ENCODE assay signal across 8 cellular contexts in genomic region chr5:115626444-115626823, GRCh38. TPM values are rescaled to one million over a fixed set of nuclear protein-coding genes. Genes with fewer than 3 reads are reported as not detected.
A peak's percentile ranks its signal among the peaks of the same experiment; 100 is the strongest.
DNase-seq lines count a peak whose midpoint lies in the region; ATAC-seq and TF ChIP-seq lines count a peak whose summit lies in the region.

No MANE protein-coding gene starts in this region.

- H2BK120ac ChIP-seq in IMR-90 (ENCODE audit: low read depth, low read length) = no peak overlapping the region; the same call in 1 of the 2 replicates
- no peak overlapping the region for H2BK120ac ChIP-seq in mesenchymal stem cell (ENCODE audit: low read depth, low read length)

- peak overlapping the region; percentile 65 for H3K4me2 ChIP-seq in IMR-90 (ENCODE audit: low read depth, low read length)
- peak overlapping the region; percentile 76 for H3K4me2 ChIP-seq in mesenchymal stem cell (ENCODE audit: low read length, poor library complexity, severe bottlenecking)

- dilution Hi-C loops in IMR-90 (cut with HindIII; ENCODE audit: low sequenced_read_pairs, unreplicated experiment) = no loop called here

- H3K27me3 Mint-ChIP-seq in chondrocyte (ENCODE audit: low read depth) = no peaks in the 10 kb centered on the region
- no peaks in the 10 kb centered on the region for H3K27me3 Mint-ChIP-seq in activated T-cell treated with anti-CD3 and anti-CD28 coated beads, Interleukin-2, amount 50 U/mL, for 24 hours

- peak overlapping the region; percentile 75 for H3K27ac ChIP-seq in IMR-90 (ENCODE audit: insufficient read depth, low read length)
- peak overlapping the region; percentile 80 for H3K27ac ChIP-seq in mesenchymal stem cell (ENCODE audit: low read length, poor library complexity, severe bottlenecking)

- H3K9me3 ChIP-seq in IMR-90 (ENCODE audit: control insufficient read depth, insufficient read depth, low read length) (no peaks in the 10 kb centered on the region), mesenchymal stem cell (ENCODE audit: control insufficient read depth, low read length) (no peaks in the 10 kb centered on the region)

- intact Hi-C loops in IMR-90 (cut with micrococcal nuclease) = no loop called here

- no peak overlapping the region for H3K4me3 Mint-ChIP-seq in chondrocyte (ENCODE audit: unreplicated experiment)
- no peak overlapping the region for H3K4me3 Mint-ChIP-seq in activated T-cell treated with anti-CD3 and anti-CD28 coated beads, Interleukin-2, amount 50 U/mL, for 24 hours

- no peak for DNase-seq in GM12865 (ENCODE audit: low read depth)
- DNase-seq in IMR-90 = peak; percentile 62
- no peak for DNase-seq in chondrocyte (ENCODE audit: low spot score)
- no peak for DNase-seq in mesenchymal stem cell
- no peak for DNase-seq in HPDE6-E6E7 (ENCODE audit: extremely low spot score)
- no peak for DNase-seq in SKM-1 (lab: John Stamatoyannopoulos, UW; ENCODE audit: unreplicated experiment)
- no peak for DNase-seq in activated T-cell treated with anti-CD3 and anti-CD28 coated beads, Interleukin-2, amount 50 U/mL, for 24 hours

- peak overlapping the region; percentile 53 for H3K18ac ChIP-seq in IMR-90 (ENCODE audit: low read depth, low read length)
- peak overlapping the region; percentile 34 to 84 for H3K18ac ChIP-seq in mesenchymal stem cell (ENCODE audit: low read depth in 1 of 2, low read length in 2 of 2)

- H2AK5ac ChIP-seq in IMR-90 (ENCODE audit: low read depth, low read length) = no peak overlapping the region
- no peak overlapping the region for H2AK5ac ChIP-seq in mesenchymal stem cell (ENCODE audit: low read length, severe bottlenecking)

- CTCF ChIA-PET in IMR-90 (lab: Yijun Ruan, JAX) = interaction anchor here (0.5 to 0.6 kb wide), 2 partner anchors 50 to 426 kb away, joined by 4 to 5 read pairs; no protein-coding TSS in a partner anchor

- POLR2A ChIA-PET in IMR-90 (lab: Charles Lee; ENCODE audit: unreplicated experiment) = interaction anchor here (0.6 kb wide), 1 partner anchor 213 kb away, joined by 3 read pairs; no protein-coding TSS in a partner anchor

- peak overlapping the region; percentile 68 for H2BK5ac ChIP-seq in IMR-90 (ENCODE audit: low read depth, low read length, poor library complexity, severe bottlenecking)
- no peak overlapping the region for H2BK5ac ChIP-seq in mesenchymal stem cell (ENCODE audit: low read depth, low read length, poor library complexity, severe bottlenecking)

- in situ Hi-C loops in IMR-90 (cut with MboI; ENCODE audit: low sequenced_read_pairs) = loop anchor here (5.0 kb wide), 1 partner anchor 211 kb away; no protein-coding TSS in a partner anchor

- H3K79me1 ChIP-seq in IMR-90 (ENCODE audit: low read depth in 1 of 2, low read length in 2 of 2) (peaks cover 0 to 30% of the 10 kb centered on the region in 2 experiments; a peak in 3 of 4 replicates), mesenchymal stem cell (replicated peaks; ENCODE audit: low read length, poor library complexity, severe bottlenecking) (no peaks in the 10 kb centered on the region)

- peaks cover 21% of the 10 kb centered on the region for H3K4me1 Mint-ChIP-seq in chondrocyte (ENCODE audit: low read depth)
- peaks cover 23% of the 10 kb centered on the region for H3K4me1 Mint-ChIP-seq in activated T-cell treated with anti-CD3 and anti-CD28 coated beads, Interleukin-2, amount 50 U/mL, for 24 hours (ENCODE audit: low read depth)

- no peak for TF ChIP-seq CTCF in GM12865 (IDR thresholded peaks at IDR 0.05; ENCODE audit: insufficient read depth, low read depth, low read length, missing control alignments)
- TF ChIP-seq CTCF in IMR-90 (conservative IDR thresholded peaks at IDR 0.05; ENCODE audit: low read depth, low read length) = no peak
- no peak for TF ChIP-seq CTCF in chondrocyte (IDR thresholded peaks at IDR 0.05)

- H3K27ac Mint-ChIP-seq in chondrocyte (ENCODE audit: unreplicated experiment) = peak overlapping the region; percentile 100
- no peak overlapping the region for H3K27ac Mint-ChIP-seq in activated T-cell treated with anti-CD3 and anti-CD28 coated beads, Interleukin-2, amount 50 U/mL, for 24 hours

- no peak overlapping the region for H2BK20ac ChIP-seq in IMR-90 (ENCODE audit: low read depth, low read length)

- no peak overlapping the region for H2AK9ac ChIP-seq in IMR-90 (replicated peaks; ENCODE audit: low read depth, low read length, poor library complexity)

- H3K23ac ChIP-seq in IMR-90 (ENCODE audit: low read depth, low read length) = peak overlapping the region; percentile 57; the same call in 1 of the 2 replicates
- H3K23ac ChIP-seq in mesenchymal stem cell (ENCODE audit: low read length in 2 of 2) = no peak overlapping the region

- H4K8ac ChIP-seq in IMR-90 (ENCODE audit: low read depth in 2 of 2, low read length in 2 of 2) (peak overlapping the region; percentile 60 to 83), mesenchymal stem cell (ENCODE audit: low read length) (peak overlapping the region; percentile 27)

- no peak overlapping the region for H4K91ac ChIP-seq in IMR-90 (ENCODE audit: insufficient read depth, low read depth, low read length)
- no peak overlapping the region for H4K91ac ChIP-seq in mesenchymal stem cell (ENCODE audit: low read length)

- H3K4me3 ChIP-seq in GM12865 (ENCODE audit: low read depth, low read length) (peak overlapping the region; percentile 71), IMR-90 (ENCODE audit: insufficient read depth, low read depth, low read length) (peak overlapping the region; percentile 65), mesenchymal stem cell (ENCODE audit: insufficient read depth in 1 of 2, low read depth in 1 of 2, low read length in 2 of 2) (peak overlapping the region; percentile 67 to 92)

- no peak overlapping the region for H2BK12ac ChIP-seq in mesenchymal stem cell (ENCODE audit: low read length in 2 of 2)

- H3K4ac ChIP-seq in IMR-90 (ENCODE audit: low read depth, low read length) (peak overlapping the region; percentile 73), mesenchymal stem cell (ENCODE audit: low read depth in 1 of 2, low read length in 2 of 2) (no peak overlapping the region)

- peak overlapping the region; percentile 96 for H2AFZ ChIP-seq in IMR-90 (replicated peaks; ENCODE audit: low read length, poor library complexity)
- H2AFZ ChIP-seq in mesenchymal stem cell (ENCODE audit: low read depth, low read length) = no peak overlapping the region

- BruUV-seq in IMR-90 (replicated peaks; lab: Mats Ljungman, UMichigan) = no TSS peak

- peak overlapping the region; percentile 91 for H3K9ac ChIP-seq in IMR-90 (ENCODE audit: low read depth, low read length)
- peak overlapping the region; percentile 96 for H3K9ac ChIP-seq in mesenchymal stem cell (ENCODE audit: low read length)

- H3K56ac ChIP-seq in IMR-90 (ENCODE audit: extremely low read depth, insufficient read depth, low read length) = peak overlapping the region; percentile 84

- no peaks in the 10 kb centered on the region for H3K36me3 Mint-ChIP-seq in chondrocyte (ENCODE audit: low read depth)
- H3K36me3 Mint-ChIP-seq in activated T-cell treated with anti-CD3 and anti-CD28 coated beads, Interleukin-2, amount 50 U/mL, for 24 hours (ENCODE audit: low read depth) = peaks cover 19% of the 10 kb centered on the region

- H3K14ac ChIP-seq in IMR-90 (replicated peaks; ENCODE audit: low read depth, low read length) (peak overlapping the region; percentile 80), mesenchymal stem cell (ENCODE audit: low read length in 2 of 2) (no peak overlapping the region)

- H3K9me3 Mint-ChIP-seq in chondrocyte (ENCODE audit: low read depth) = peaks cover 2% of the 10 kb centered on the region
- no peaks in the 10 kb centered on the region for H3K9me3 Mint-ChIP-seq in activated T-cell treated with anti-CD3 and anti-CD28 coated beads, Interleukin-2, amount 50 U/mL, for 24 hours

- no peak overlapping the region for H2BK15ac ChIP-seq in IMR-90 (ENCODE audit: low read depth, low read length)
- no peak overlapping the region for H2BK15ac ChIP-seq in mesenchymal stem cell (ENCODE audit: low read depth, poor library complexity, severe bottlenecking)

- peak; percentile 43 for ATAC-seq in GM21717 (IDR thresholded peaks at IDR 0.05; ENCODE audit: unreplicated experiment)
- ATAC-seq in IMR-90 (ENCODE audit: low read depth) = peak; percentile 21

- H3K9me1 ChIP-seq in IMR-90 (ENCODE audit: insufficient read depth, low read length) = peaks cover 6% of the 10 kb centered on the region

- TF ChIP-seq POLR2A in IMR-90 (IDR thresholded peaks at IDR 0.05; ENCODE audit: low read depth, low read length) = no peak

- TF ChIP-seq RAD21 in IMR-90 (IDR thresholded peaks at IDR 0.05; ENCODE audit: low read length) = no peak

- H4K5ac ChIP-seq in IMR-90 (ENCODE audit: low read depth, low read length) = peak overlapping the region; percentile 31

- peaks cover 5% of the 10 kb centered on the region for H3K4me1 ChIP-seq in IMR-90 (ENCODE audit: control insufficient read depth, insufficient read depth, low read length)
- peaks cover 4% of the 10 kb centered on the region for H3K4me1 ChIP-seq in mesenchymal stem cell (ENCODE audit: control insufficient read depth, insufficient read depth, low read depth, low read length)

- H3K27me3 ChIP-seq in IMR-90 (ENCODE audit: control insufficient read depth, insufficient read depth, low read length) (no peaks in the 10 kb centered on the region), mesenchymal stem cell (ENCODE audit: control insufficient read depth in 1 of 2, insufficient read depth in 1 of 2, low read length in 2 of 2) (no peaks in the 10 kb centered on the region)

- peaks cover 33% of the 10 kb centered on the region for H4K20me1 ChIP-seq in IMR-90 (ENCODE audit: insufficient read depth, low read length)

- peaks cover 1% of the 10 kb centered on the region; the same call in 1 of the 2 replicates for H3K36me3 ChIP-seq in IMR-90 (ENCODE audit: control insufficient read depth, insufficient read depth, low read length)
- H3K36me3 ChIP-seq in mesenchymal stem cell (ENCODE audit: control insufficient read depth in 1 of 2, insufficient read depth in 2 of 2, low read depth in 1 of 2, low read length in 2 of 2) = peaks cover 0 to 7% of the 10 kb centered on the region in 2 experiments

- no CpG with 5 or more reads among the region's 9 CpGs for WGBS in IMR-90 (ENCODE audit: extremely low coverage in 2 of 2, insufficient read length in 1 of 2), 2 experiments
- WGBS in mesenchymal stem cell = 6% methylated on average over 6 of the region's 9 CpGs

TF ChIP-seq in IMR-90, 13 proteins besides CTCF, POLR2A, EP300 and RAD21:
- TF ChIP-seq RCOR1 (IDR thresholded peaks at IDR 0.05; ENCODE audit: insufficient replicate concordance, low read length) = no peak

RNA-seq across cellular contexts. Expression of gene TMED7, which starts 0.6 kb away (rescaled TPM):
- 75.6 and 173 TPM in 2 replicates for total RNA-seq in IMR-90 (2012; rRNA removed)
- 86.7 and 107 TPM in 2 replicates for polyA plus RNA-seq in IMR-90 (2012; rRNA removed)
- 10.4 and 84.9 TPM in 2 replicates for polyA plus RNA-seq in IMR-90 (2012; cell fraction: cytosol; rRNA removed)
- 11.2 and 42.1 TPM in 2 replicates for polyA plus RNA-seq in IMR-90 (2012; cell fraction: nucleus; rRNA removed; ENCODE audit: low replicate concordance)
- 122 to 146 TPM (median 132 TPM) in 3 replicates for total RNA-seq in chondrocyte
- 85.3 TPM for polyA plus RNA-seq in mesenchymal stem cell (2013, experiment 1 of 2)
- polyA plus RNA-seq in mesenchymal stem cell (2013, experiment 2 of 2) = 92.9 TPM

RNA-seq across cellular contexts. Expression of gene TICAM2, which starts 24.2 kb away (rescaled TPM):
- total RNA-seq in IMR-90 (2012; rRNA removed) = 4.3 and 6.9 TPM in 2 replicates
- polyA plus RNA-seq in IMR-90 (2012; rRNA removed) = 2.9 and 3.4 TPM in 2 replicates
- polyA plus RNA-seq in IMR-90 (2012; cell fraction: cytosol; rRNA removed) = 0.73 and 0.97 TPM in 2 replicates
- polyA plus RNA-seq in IMR-90 (2012; cell fraction: nucleus; rRNA removed; ENCODE audit: low replicate concordance) = 0.55 and 2.2 TPM in 2 replicates
- 3.2 to 4.7 TPM (median 4.0 TPM) in 3 replicates for total RNA-seq in chondrocyte
- polyA plus RNA-seq in mesenchymal stem cell (2013, experiment 1 of 2) = 5.1 TPM
- polyA plus RNA-seq in mesenchymal stem cell (2013, experiment 2 of 2) = 6.0 TPM
